9 cellular contexts compared by ENCODE assay signal in genomic region chr10:45421231-45422097, GRCh38. TPM values are rescaled to one million over a fixed set of nuclear protein-coding genes. Genes with fewer than 3 reads are reported as not detected.
DNase-seq lines count a peak whose midpoint lies in the region; ATAC-seq and TF ChIP-seq lines count a peak whose summit lies in the region.
"Had no signal": no experiment of that assay in that cellular context is flagged by ENCODE, and none has a peak within 500 bp of the region (broad histone marks: within the 10 kb centered on the region; RNA-seq: fewer than 3 reads in every experiment).

No MANE protein-coding gene starts in this region.

- intact Hi-C loops in activated CD8-positive, alpha-beta T cell treated with anti-CD3 and anti-CD28 coated beads for 36 hours (cut with micrococcal nuclease): no loop called here

- DNase-seq in GF-D8 (lab: John Stamatoyannopoulos, UW) (peak; percentile 67), NCI-H1417 (lab: John Stamatoyannopoulos, UW) (no peak)
- peak; percentile 73 for DNase-seq in activated CD8-positive, alpha-beta T cell treated with anti-CD3 and anti-CD28 coated beads for 36 hours
- DNase-seq in naive thymus-derived CD8-positive, alpha-beta T cell: peak in 5 of 10 donors; percentile 15 to 36 (median 32)

- H3K9me3 Mint-ChIP-seq in activated CD8-positive, alpha-beta T cell treated with anti-CD3 and anti-CD28 coated beads for 36 hours: no peaks in the 10 kb centered on the region
- no peaks in the 10 kb centered on the region for H3K9me3 Mint-ChIP-seq in naive thymus-derived CD8-positive, alpha-beta T cell

- H3K36me3 Mint-ChIP-seq in activated CD8-positive, alpha-beta T cell treated with anti-CD3 and anti-CD28 coated beads for 36 hours (ENCODE audit: low read depth): peaks cover 2% of the 10 kb centered on the region
- H3K36me3 Mint-ChIP-seq in naive thymus-derived CD8-positive, alpha-beta T cell: no peaks in the 10 kb centered on the region

- CTCF ChIA-PET in activated CD8-positive, alpha-beta T cell treated with anti-CD3 and anti-CD28 coated beads for 36 hours (lab: Charles Lee): interaction anchor here (0.9 to 1.9 kb wide), 2 partner anchors 39 to 43 kb away, joined by 3 to 7 read pairs; no protein-coding TSS in a partner anchor

- peaks cover 1% of the 10 kb centered on the region for H3K27me3 Mint-ChIP-seq in activated CD8-positive, alpha-beta T cell treated with anti-CD3 and anti-CD28 coated beads for 36 hours
- H3K27me3 Mint-ChIP-seq in naive thymus-derived CD8-positive, alpha-beta T cell: peaks cover 0 to 3% (median 0%) of the 10 kb centered on the region in 5 donors

- H3K4me3 Mint-ChIP-seq in activated CD8-positive, alpha-beta T cell treated with anti-CD3 and anti-CD28 coated beads for 36 hours: peak overlapping the region; percentile 26
- H3K4me3 Mint-ChIP-seq in naive thymus-derived CD8-positive, alpha-beta T cell: peak overlapping the region; percentile 89 to 98 (median 94)

- POLR2A ChIA-PET in activated CD8-positive, alpha-beta T cell treated with anti-CD3 and anti-CD28 coated beads for 36 hours (lab: Charles Lee): interaction anchor here (1.9 to 2.1 kb wide), 2 partner anchors 9 to 13 kb away, joined by 6 to 9 read pairs; no protein-coding TSS in a partner anchor
- POLR2A ChIA-PET in naive thymus-derived CD8-positive, alpha-beta T cell (lab: Charles Lee): interaction anchor here (1.1 to 4.7 kb wide), 4 partner anchors 9 to 173 kb away, joined by 3 to 38 read pairs (median 13); no protein-coding TSS in a partner anchor

- peak overlapping the region; percentile 98 for H3K27ac Mint-ChIP-seq in activated CD8-positive, alpha-beta T cell treated with anti-CD3 and anti-CD28 coated beads for 36 hours
- H3K27ac Mint-ChIP-seq in naive thymus-derived CD8-positive, alpha-beta T cell: peak overlapping the region; percentile 95 to 99 (median 98)

- H3K4me1 Mint-ChIP-seq in activated CD8-positive, alpha-beta T cell treated with anti-CD3 and anti-CD28 coated beads for 36 hours (ENCODE audit: low read depth): peaks cover 43% of the 10 kb centered on the region
- H3K4me1 Mint-ChIP-seq in naive thymus-derived CD8-positive, alpha-beta T cell: peaks cover 42 to 86% (median 71%) of the 10 kb centered on the region in 4 donors

- no peak for TF ChIP-seq CTCF in activated CD8-positive, alpha-beta T cell treated with anti-CD3 and anti-CD28 coated beads for 36 hours (IDR thresholded peaks at IDR 0.05)

- ATAC-seq in GM21723 (IDR thresholded peaks at IDR 0.05; ENCODE audit: unreplicated experiment): peak; percentile 25
- ATAC-seq in activated CD8-positive, alpha-beta T cell treated with anti-CD3 and anti-CD28 coated beads for 36 hours: peak; percentile 50
- peak; percentile 15 to 33 for ATAC-seq in naive thymus-derived CD8-positive, alpha-beta T cell
- no peak for ATAC-seq in HG03045 (IDR thresholded peaks at IDR 0.05; ENCODE audit: unreplicated experiment)
- no peak for ATAC-seq in HG03439 (IDR thresholded peaks at IDR 0.05; ENCODE audit: unreplicated experiment)
- ATAC-seq in GM21367 (IDR thresholded peaks at IDR 0.05; ENCODE audit: unreplicated experiment): no peak
- ATAC-seq: SK-N-SH treated with all-trans-retinoic acid at 6 μM for 48 hours had no signal

RNA-seq across cellular contexts. Expression of gene ALOX5, which starts 47.4 kb away (rescaled TPM):
- under 1 TPM; 0.56 to 0.60 TPM for total RNA-seq in activated CD8-positive, alpha-beta T cell treated with anti-CD3 and anti-CD28 coated beads for 36 hours
- 10 to 100 TPM; 11.2 to 12.7 TPM for total RNA-seq in naive thymus-derived CD8-positive, alpha-beta T cell
- 1 to 10 TPM in 1 of 3 donors, under 1 TPM in 2; 0.29 to 1.8 (median 0.31) TPM for polyA plus RNA-seq in naive thymus-derived CD8-positive, alpha-beta T cell

Comparison
In these comparisons a context has a peak if more than half of its experiments do, and no peak if none do; other contexts are left out.
1. DNase-seq: peak in GF-D8 (single experiment) and activated CD8-positive, alpha-beta T cell treated with anti-CD3 and anti-CD28 coated beads for 36 hours (single experiment); none in NCI-H1417 (0 of 3).
2. ATAC-seq: peak in GM21723 (single experiment), activated CD8-positive, alpha-beta T cell treated with anti-CD3 and anti-CD28 coated beads for 36 hours (single experiment) and naive thymus-derived CD8-positive, alpha-beta T cell (2 of 2); none in HG03045 (single experiment), HG03439 (single experiment) and GM21367 (single experiment).
3. RNA of gene ALOX5, which starts 47.4 kb away (total RNA-seq): 11.2 to 12.7 TPM in naive thymus-derived CD8-positive, alpha-beta T cell; 0.56 to 0.60 TPM in activated CD8-positive, alpha-beta T cell treated with anti-CD3 and anti-CD28 coated beads for 36 hours; every median in the first group is over 4 times any median in the second.